In genomic region chr19:1239796-1240737, GRCh38 we compare ENCODE assay signal across 1 cellular context.
TF ChIP-seq lines count a peak whose summit lies in the region.

No MANE protein-coding gene starts in this region.

TF ChIP-seq in HEK293, 187 proteins besides CTCF, POLR2A, EP300 and RAD21 (continued from another document and continues in another):
- TF ChIP-seq PRDM10 (tag by site-specific recombination; IDR thresholded peaks at IDR 0.05) (0 out of 2 replicates have a peak, but pooled peaks have one; percentile 22), ZBTB6 (tag by site-specific recombination; IDR thresholded peaks at IDR 0.05) (no peak), KLF8 (tag by site-specific recombination; IDR thresholded peaks at IDR 0.05) (peak; percentile 25; the same call in 1 of the 2 replicates), PATZ1 (tag by site-specific recombination; IDR thresholded peaks at IDR 0.05) (peak; percentile 96), HIC1 (tag by site-specific recombination; IDR thresholded peaks at IDR 0.05) (peak; percentile 74), ZNF664 (tag by site-specific recombination; IDR thresholded peaks at IDR 0.05) (no peak), ZNF629 (tag by site-specific recombination; IDR thresholded peaks at IDR 0.05) (peak; percentile 97), OVOL3 (tag by site-specific recombination; IDR thresholded peaks at IDR 0.05) (no peak), ZIC2 (tag by site-specific recombination; IDR thresholded peaks at IDR 0.05) (peak; percentile 75), ZFP3 (tag by site-specific recombination; IDR thresholded peaks at IDR 0.05; ENCODE audit: low read depth) (no peak), ZNF423 (tag by site-specific recombination; IDR thresholded peaks at IDR 0.05) (peak; percentile 69), ZNF596 (tag by site-specific recombination; IDR thresholded peaks at IDR 0.05) (peak; percentile 62; the same call in 1 of the 2 replicates), ZXDB (tag by site-specific recombination; IDR thresholded peaks at IDR 0.05) (peak; percentile 51; the same call in 1 of the 2 replicates), EGR2 (tag by site-specific recombination; IDR thresholded peaks at IDR 0.05; ENCODE audit: low read depth) (peak; percentile 34), ZNF24 (tag by site-specific recombination; IDR thresholded peaks at IDR 0.05) (0 out of 2 replicates have a peak, but pooled peaks have one; percentile 39), ZBTB21 (tag by site-specific recombination; IDR thresholded peaks at IDR 0.05) (peak; percentile 91), ZNF121 (tag by site-specific recombination; IDR thresholded peaks at IDR 0.05) (0 out of 2 replicates have a peak, but pooled peaks have one; percentile 17), ZFHX2 (tag by site-specific recombination; conservative IDR thresholded peaks at IDR 0.05) (peak; percentile 63), ZBTB10 (tag by site-specific recombination; IDR thresholded peaks at IDR 0.05) (peak; percentile 93), ZNF561 (tag by site-specific recombination; IDR thresholded peaks at IDR 0.05; ENCODE audit: borderline replicate concordance) (peak; percentile 85; the same call in 1 of the 2 replicates), ZNF280C (tag by site-specific recombination; IDR thresholded peaks at IDR 0.05) (no peak), ZEB2 (tag by site-specific recombination; IDR thresholded peaks at IDR 0.05) (peak; percentile 81), ZNF335 (tag by site-specific recombination; conservative IDR thresholded peaks at IDR 0.05) (peak; percentile 75), ZNF146 (tag by site-specific recombination; IDR thresholded peaks at IDR 0.05) (no peak), ZSCAN23 (tag by site-specific recombination; IDR thresholded peaks at IDR 0.05) (0 out of 2 replicates have a peak, but pooled peaks have one; percentile 13), ZNF391 (tag by site-specific recombination; IDR thresholded peaks at IDR 0.05; ENCODE audit: borderline replicate concordance, low read depth) (0 out of 2 replicates have a peak, but pooled peaks have one; percentile 16), BCL11B (tag by site-specific recombination; IDR thresholded peaks at IDR 0.05; ENCODE audit: low read depth) (peak; percentile 89), ZNF341 (tag by site-specific recombination; IDR thresholded peaks at IDR 0.05; ENCODE audit: low read depth) (peak; percentile 93), ZNF133 (tag by site-specific recombination; IDR thresholded peaks at IDR 0.05) (no peak), ZNF37A (tag by site-specific recombination; IDR thresholded peaks at IDR 0.05) (peak; percentile 42; the same call in 1 of the 2 replicates), ZNF521 (tag by site-specific recombination; IDR thresholded peaks at IDR 0.05) (no peak), REST (tag by site-specific recombination; IDR thresholded peaks at IDR 0.05) (peak; percentile 20; the same call in 1 of the 2 replicates), ZBTB20 (tag by site-specific recombination; IDR thresholded peaks at IDR 0.05) (peak; percentile 43; the same call in 1 of the 2 replicates), ZNF140 (tag by site-specific recombination; IDR thresholded peaks at IDR 0.05) (no peak), ZNF184 (tag by site-specific recombination; IDR thresholded peaks at IDR 0.05) (peak; percentile 19; the same call in 1 of the 2 replicates), ZNF174 (tag by site-specific recombination; IDR thresholded peaks at IDR 0.05) (no peak), ZNF510 (tag by site-specific recombination; IDR thresholded peaks at IDR 0.05; ENCODE audit: insufficient replicate concordance) (no peak), ATF2 (tag by site-specific recombination; IDR thresholded peaks at IDR 0.05; ENCODE audit: low read depth) (peak; percentile 95), PBX3 (CRISPR knock-in tag; IDR thresholded peaks at IDR 0.05) (no peak)
